ENCODE assay signal across 24 cellular contexts in genomic region chr9:134651226-134651905, GRCh38. TPM values are rescaled to one million over a fixed set of nuclear protein-coding genes. Genes with fewer than 3 reads are reported as not detected.
DNase-seq lines count a peak whose midpoint lies in the region; ATAC-seq, FAIRE-seq and TF ChIP-seq lines count a peak whose summit lies in the region.
"Had no signal": no experiment of that assay in that cellular context is flagged by ENCODE, and none has a peak within 500 bp of the region (broad histone marks: within the 10 kb centered on the region; RNA-seq: fewer than 3 reads in every experiment).

No MANE protein-coding gene starts in this region.

- no peak overlapping the region for H2AK5ac ChIP-seq in neuronal stem cell (ENCODE audit: low read depth, low read length)

- H4K20me1 ChIP-seq in HepG2 (ENCODE audit: insufficient read depth, low read length), result no peaks in the 10 kb centered on the region

- no peak overlapping the region for H3K18ac ChIP-seq in neuronal stem cell (ENCODE audit: low read length)

- H3K4me1 ChIP-seq in right lobe of liver (no peaks in the 10 kb centered on the region), HepG2 (ENCODE audit: insufficient read depth, low read length) (no peaks in the 10 kb centered on the region), neuronal stem cell (ENCODE audit: control insufficient read depth in 2 of 2, insufficient read depth in 1 of 2, low read depth in 1 of 2, low read length in 2 of 2) (peaks cover 0 to 5% of the 10 kb centered on the region in 2 donors)

- no peak overlapping the region for H3K4me3 ChIP-seq in right lobe of liver
- no peak overlapping the region for H3K4me3 ChIP-seq in HepG2 (replicated peaks in 1 of 3; ENCODE audit: insufficient read depth in 1 of 3, low read depth in 2 of 3, low read length in 3 of 3)
- no peak overlapping the region for H3K4me3 ChIP-seq in neuronal stem cell (ENCODE audit: low read length in 2 of 2)
- H3K4me3 ChIP-seq: GM12878 had no signal

- no peak for TF ChIP-seq CTCF in right lobe of liver (IDR thresholded peaks at IDR 0.05)
- no peak for TF ChIP-seq CTCF in HepG2 (CRISPR knock-in tag; IDR thresholded peaks at IDR 0.05)
- TF ChIP-seq CTCF in glutamatergic neuron (IDR thresholded peaks at IDR 0.05; ENCODE audit: partially characterized antibody, unreplicated experiment), result no peak

- H3K4me2 ChIP-seq in HepG2 (ENCODE audit: low read depth, low read length) (no peak overlapping the region), neuronal stem cell (ENCODE audit: insufficient read depth, low read length, poor library complexity, severe bottlenecking) (no peak overlapping the region)
- H3K4me2 ChIP-seq: KMS-11 had no signal

- 52% methylated on average over 7 of the region's 10 CpGs for WGBS in right lobe of liver (ENCODE audit: insufficient coverage, low coverage, low lambda C conversion rate, missing lambda C conversion rate)
- WGBS in HepG2 (ENCODE audit: low lambda C conversion rate), result 13% methylated on average over 7 of the region's 10 CpGs
- whole genome bisulfite sequencing in neuronal stem cell (ENCODE audit: extremely low coverage in 2 of 2, insufficient read length in 2 of 2, insufficient replicate concordance in 1 of 2), 2 donors, result no CpG with 5 or more reads among the region's 10 CpGs

- no peak overlapping the region for H2BK120ac ChIP-seq in neuronal stem cell (ENCODE audit: low read depth, low read length)

- H3K4me1 Mint-ChIP-seq in glutamatergic neuron (ENCODE audit: low read depth, unreplicated experiment), result peaks cover 14% of the 10 kb centered on the region
- H3K4me1 Mint-ChIP-seq: B cell had no signal

- intact Hi-C loops in right lobe of liver (cut with DNase I), result no loop called here
- intact Hi-C loops in HepG2 (cut with micrococcal nuclease; ENCODE audit: unreplicated experiment), result no loop called here
- intact Hi-C loops in posterior vena cava (cut with DNase I), result no loop called here

- no TSS peak for BruUV-seq in HepG2 (replicated peaks; lab: Mats Ljungman, UMichigan)

- DNase-seq in right lobe of liver (peak in 2 of 3 donors; percentile 10 to 23), HepG2 (ENCODE audit: low spot score) (no peak), glutamatergic neuron (peak; percentile 3), posterior vena cava (ENCODE audit: low spot score) (peak; percentile 45), neuronal stem cell (ENCODE audit: low spot score) (no peak), H4 (ENCODE audit: low spot score) (no peak), dermis blood vessel endothelial cell (no peak), DMS79 (lab: John Stamatoyannopoulos, UW) (no peak)
- DNase-seq: 8988T; Calu3; CD8-positive, alpha-beta T cell; EL; NCI-H1417 treated with DMSO at 0.1 percent for 48 hours; NCI-H187 treated with DMSO at 0.1 percent for 48 hours; NCI-H226; NCI-H524; NCI-H82; RPMI8226; SIG-M5 had no signal

- TF ChIP-seq RAD21 in HepG2 (CRISPR knock-in tag; IDR thresholded peaks at IDR 0.05), result no peak

- H3K27ac ChIP-seq in right lobe of liver, result no peak overlapping the region
- no peak overlapping the region for H3K27ac ChIP-seq in HepG2 (ENCODE audit: extremely low read length, insufficient read depth, low read length)
- H3K27ac ChIP-seq in neuronal stem cell (replicated peaks; ENCODE audit: low read length), result no peak overlapping the region
- H3K27ac ChIP-seq: KMS-11 had no signal

- ATAC-seq in right lobe of liver (no peak), HepG2 (no peak)
- ATAC-seq: CD8-positive, alpha-beta T cell; GM12878 had no signal

- peaks cover 7% of the 10 kb centered on the region for H3K79me1 ChIP-seq in neuronal stem cell (ENCODE audit: low read depth, low read length)

- H2BK12ac ChIP-seq in neuronal stem cell (ENCODE audit: low read length), result no peak overlapping the region

- POLR2A ChIA-PET in HepG2 (lab: Yijun Ruan, JAX), result no interaction called here

- no peak for FAIRE-seq in HepG2 (lab: Jason Lieb, UNC)
- FAIRE-seq: GM12878, GM18507, H1 had no signal

- no peak overlapping the region for H4K91ac ChIP-seq in neuronal stem cell (ENCODE audit: low read depth, low read length, poor library complexity)

- TF ChIP-seq POLR2A in right lobe of liver (IDR thresholded peaks at IDR 0.05) (no peak), HepG2 (IDR thresholded peaks at IDR 0.05; ENCODE audit: insufficient read depth in 1 of 2, low read depth in 2 of 2, low read length in 2 of 2) (no peak)

- no peaks in the 10 kb centered on the region for H3K36me3 Mint-ChIP-seq in glutamatergic neuron (ENCODE audit: unreplicated experiment)
- H3K36me3 Mint-ChIP-seq: CD8-positive, alpha-beta T cell had no signal

- CTCF ChIA-PET in HepG2 (lab: Yijun Ruan, JAX; ENCODE audit: low intra/inter-chr PET ratio, low total read pairs), result no interaction called here

- H3K27me3 ChIP-seq in right lobe of liver (no peaks in the 10 kb centered on the region), HepG2 (ENCODE audit: control insufficient read depth in 1 of 2, insufficient read depth in 2 of 2, low read length in 2 of 2) (peaks cover 10 to 27% of the 10 kb centered on the region in 2 experiments), neuronal stem cell (ENCODE audit: control insufficient read depth in 3 of 3, insufficient read depth in 3 of 3, low read depth in 1 of 3, low read length in 3 of 3) (peaks cover 0 to 11% (median 0%) of the 10 kb centered on the region in 3 experiments)

- H3K9ac ChIP-seq in HepG2 (ENCODE audit: insufficient read depth, low read depth, low read length) (no peak overlapping the region), neuronal stem cell (ENCODE audit: low read depth, low read length, poor library complexity) (no peak overlapping the region)
- H3K9ac ChIP-seq: KMS-11 had no signal

- H3K36me3 ChIP-seq in right lobe of liver (no peaks in the 10 kb centered on the region), HepG2 (replicated peaks in 1 of 2; ENCODE audit: control insufficient read depth in 1 of 2, insufficient read depth in 2 of 2, low read length in 2 of 2) (no peaks in the 10 kb centered on the region), neuronal stem cell (replicated peaks in 1 of 2; ENCODE audit: control insufficient read depth in 2 of 2, insufficient read depth in 2 of 2, low read length in 2 of 2) (no peaks in the 10 kb centered on the region)

- in situ Hi-C loops in HepG2 (cut with HindIII; ENCODE audit: extremely low pct_ligation_motif_present, low pct_unique_long_range_greater_than_20kb), result no loop called here

- peaks cover 2% of the 10 kb centered on the region for H3K9me3 Mint-ChIP-seq in glutamatergic neuron (ENCODE audit: unreplicated experiment)
- H3K9me3 Mint-ChIP-seq: CD8-positive, alpha-beta T cell had no signal

- no peak overlapping the region for H3K4ac ChIP-seq in neuronal stem cell (ENCODE audit: low read length)

- no peak overlapping the region for H3K27ac Mint-ChIP-seq in glutamatergic neuron (ENCODE audit: unreplicated experiment)
- H3K27ac Mint-ChIP-seq: B cell; CD8-positive, alpha-beta T cell had no signal

- H3K27me3 Mint-ChIP-seq in glutamatergic neuron (ENCODE audit: unreplicated experiment), result peaks cover 4% of the 10 kb centered on the region
- H3K27me3 Mint-ChIP-seq: B cell had no signal

- no peak overlapping the region for H2BK15ac ChIP-seq in neuronal stem cell (ENCODE audit: low read length)

- no peak overlapping the region for H4K8ac ChIP-seq in neuronal stem cell (ENCODE audit: low read depth, low read length)

- H3K14ac ChIP-seq in neuronal stem cell (ENCODE audit: low read length), result no peak overlapping the region

- H2BK5ac ChIP-seq in neuronal stem cell (ENCODE audit: low read length), result no peak overlapping the region

- H2AFZ ChIP-seq in HepG2 (ENCODE audit: low read length) (no peak overlapping the region), neuronal stem cell (ENCODE audit: low read length) (no peak overlapping the region)

- H3K9me3 ChIP-seq in right lobe of liver, result no peaks in the 10 kb centered on the region
- no peaks in the 10 kb centered on the region for H3K9me3 ChIP-seq in HepG2 (ENCODE audit: low read length)
- H3K9me3 ChIP-seq in neuronal stem cell (replicated peaks in 1 of 2; ENCODE audit: control insufficient read depth in 2 of 2, insufficient read depth in 1 of 2, low read depth in 1 of 2, low read length in 2 of 2), result peaks cover 0 to 2% of the 10 kb centered on the region in 2 donors

- no peak overlapping the region for H3K23ac ChIP-seq in neuronal stem cell (ENCODE audit: low read depth, low read length, poor library complexity)

- TF ChIP-seq EP300 in HepG2 (IDR thresholded peaks at IDR 0.05; ENCODE audit: low read depth in 2 of 2, low read length in 2 of 2) (no peak), HepG2 (CRISPR knock-in tag; IDR thresholded peaks at IDR 0.05; ENCODE audit: borderline replicate concordance) (no peak)

- no peak overlapping the region for H3K4me3 Mint-ChIP-seq in glutamatergic neuron (ENCODE audit: unreplicated experiment)
- H3K4me3 Mint-ChIP-seq: B cell; CD8-positive, alpha-beta T cell had no signal

- no peaks in the 10 kb centered on the region for H3K79me2 ChIP-seq in HepG2 (ENCODE audit: insufficient read depth, low read length)

RNA-seq across cellular contexts. Expression of gene COL5A1, which starts 9.8 kb away (rescaled TPM):
- total RNA-seq in right lobe of liver (10 to 100 TPM in 2 of 6 experiments, 1 to 10 TPM in 4; 1.5 to 17.0 (median 7.7) TPM), HepG2 (2016; rRNA removed; fragmentation: Illumina TruSeq; extraction: Trizol) (not detected in 2 replicates), glutamatergic neuron (ENCODE audit: unreplicated experiment) (28.9 TPM), posterior vena cava (100 to 1,000 TPM in 1 of 2 donors, 10 to 100 TPM in 1; 71.1 to 196 TPM), dermis blood vessel endothelial cell (8.0 and 9.5 TPM in 2 replicates)
- not detected in 2 replicates for total RNA-seq in HepG2 (2016; cell fraction: cytosol; rRNA removed; fragmentation: Illumina TruSeq; extraction: Trizol; ENCODE audit: low read depth)
- not detected in 2 replicates for total RNA-seq in HepG2 (2016; cell fraction: insoluble cytoplasmic fraction; rRNA removed; fragmentation: Illumina TruSeq; extraction: Trizol)
- not detected in 2 replicates for total RNA-seq in HepG2 (2016; cell fraction: membrane; rRNA removed; fragmentation: Illumina TruSeq; extraction: Trizol)
- not detected in 2 replicates for total RNA-seq in HepG2 (2016; cell fraction: nucleus; rRNA removed; fragmentation: Illumina TruSeq; extraction: Trizol)
- polyA plus RNA-seq in HepG2 (2011; rRNA removed), result under 0.01 TPM in 1 of 2 replicates, not detected in the other
- under 0.01 TPM in 1 of 2 replicates, not detected in the other for polyA plus RNA-seq in HepG2 (2011; cell fraction: cytosol; rRNA removed)
- polyA plus RNA-seq in HepG2 (2011; cell fraction: nucleus; rRNA removed), result 0.07 and 0.08 TPM in 2 replicates
- polyA plus RNA-seq in HepG2 (2012), result not detected in 2 replicates
- not detected in 2 replicates for polyA plus RNA-seq in HepG2 (2016; cell fraction: cytosol; fragmentation: Illumina TruSeq; extraction: Trizol; ENCODE audit: low read depth)
- polyA plus RNA-seq in HepG2 (2016; cell fraction: insoluble cytoplasmic fraction; fragmentation: Illumina TruSeq; extraction: Trizol; ENCODE audit: low read depth), result not detected in 2 replicates
- polyA plus RNA-seq in HepG2 (2016; cell fraction: membrane; fragmentation: Illumina TruSeq; extraction: Trizol; ENCODE audit: low read depth), result not detected in 2 replicates
- polyA plus RNA-seq in HepG2 (2016; cell fraction: nucleus; fragmentation: Illumina TruSeq; extraction: Trizol; ENCODE audit: insufficient read depth, low read depth), result 0.19 TPM in 1 of 2 replicates, not detected in the other
- 0.04 and 20.3 TPM in 2 replicates for polyA minus RNA-seq in HepG2 (2011; rRNA and poly(A)+ RNA removed; ENCODE audit: low replicate concordance)
- 0.20 TPM in 1 of 2 replicates, not detected in the other for polyA minus RNA-seq in HepG2 (2011; cell fraction: cytosol; rRNA and poly(A)+ RNA removed)
- not detected in 2 replicates for polyA minus RNA-seq in HepG2 (2011; cell fraction: nucleus; rRNA and poly(A)+ RNA removed)
- polyA plus RNA-seq in neuronal stem cell (2013, experiment 1 of 2), result 10.1 TPM
- 10.2 TPM for polyA plus RNA-seq in neuronal stem cell (2013, experiment 2 of 2)
- total RNA-seq in H4 (2014; rRNA removed; shearing (Covaris generic)), result 26.8 and 32.1 TPM in 2 replicates
- total RNA-seq: B cell, Calu3 had no signal

Comparison
In these comparisons a context has a peak if more than half of its experiments do, and no peak if none do; other contexts are left out.
1. DNase-seq: peak in right lobe of liver (2 of 3), glutamatergic neuron (single experiment) and posterior vena cava (single experiment); none in HepG2 (single experiment), neuronal stem cell (single experiment), H4 (single experiment), dermis blood vessel endothelial cell (single experiment) and DMS79 (single experiment).